Comparison of ENCODE assay signal across 8 cellular contexts in genomic region chr22:29030016-29030617, GRCh38. TPM values are rescaled to one million over a fixed set of nuclear protein-coding genes. Genes with fewer than 3 reads are reported as not detected.
DNase-seq lines count a peak whose midpoint lies in the region; ATAC-seq, FAIRE-seq and TF ChIP-seq lines count a peak whose summit lies in the region.

No MANE protein-coding gene starts in this region.

- H3K4me3 ChIP-seq in AG04449 (ENCODE audit: low read depth, low read length) (peak overlapping the region; percentile 48), dorsolateral prefrontal cortex (peak overlapping the region in 57 of 59 donors; percentile 18 to 64 (median 46))
- no peak overlapping the region for H3K4me3 ChIP-seq in naive thymus-derived CD4-positive, alpha-beta T cell (ENCODE audit: low read length)

- H3K4me3 Mint-ChIP-seq in naive thymus-derived CD4-positive, alpha-beta T cell: peak overlapping the region; percentile 48 to 80 (median 62)

- H3K27me3 Mint-ChIP-seq in naive thymus-derived CD4-positive, alpha-beta T cell: peaks cover 35 to 74% (median 51%) of the 10 kb centered on the region in 5 donors

- POLR2A ChIA-PET in AG04449 (lab: Yijun Ruan, JAX): no interaction called here
- POLR2A ChIA-PET in naive thymus-derived CD4-positive, alpha-beta T cell (lab: Charles Lee): no interaction called here

- H3K36me3 ChIP-seq in naive thymus-derived CD4-positive, alpha-beta T cell (ENCODE audit: control insufficient read depth in 2 of 3, insufficient read depth in 3 of 3, low read length in 3 of 3): no peaks in the 10 kb centered on the region

- no peak for FAIRE-seq in GM12891 (lab: Jason Lieb, UNC)

- no peak overlapping the region for H3K27ac Mint-ChIP-seq in naive thymus-derived CD4-positive, alpha-beta T cell

- H3K9me3 ChIP-seq in naive thymus-derived CD4-positive, alpha-beta T cell (ENCODE audit: control insufficient read depth in 2 of 3, low read length in 3 of 3): no peaks in the 10 kb centered on the region

- H3K4me1 Mint-ChIP-seq in naive thymus-derived CD4-positive, alpha-beta T cell: peaks cover 11 to 23% (median 16%) of the 10 kb centered on the region in 7 donors

- H3K9me3 Mint-ChIP-seq in naive thymus-derived CD4-positive, alpha-beta T cell: peaks cover 0 to 1% (median 0%) of the 10 kb centered on the region in 11 donors

- intact Hi-C loops in dorsolateral prefrontal cortex (cut with DNase I): no loop called here
- intact Hi-C loops in naive thymus-derived CD4-positive, alpha-beta T cell (cut with micrococcal nuclease): loop anchor here in 1 of 2 donors (10.0 kb wide), 1 partner anchor 75 kb away; no protein-coding TSS in a partner anchor

- TF ChIP-seq CTCF in AG04449 (IDR thresholded peaks at IDR 0.05; ENCODE audit: insufficient read depth, low read length, missing control alignments): no peak
- peak in 1 of 56 donors; percentile 11 for TF ChIP-seq CTCF in dorsolateral prefrontal cortex (IDR thresholded peaks at IDR 0.05 in 54 of 56, conservative IDR thresholded peaks at IDR 0.05 in 2 of 56; ENCODE audit: low read depth in 1 of 56, partially characterized antibody in 56 of 56)

- CTCF ChIA-PET in AG04449 (lab: Yijun Ruan, JAX): interaction anchor here (1.1 to 4.0 kb wide), 6 partner anchors 10 to 176 kb away, joined by 3 to 29 read pairs (median 4); no protein-coding TSS in a partner anchor
- CTCF ChIA-PET in naive thymus-derived CD4-positive, alpha-beta T cell (lab: Charles Lee): no interaction called here

- peak overlapping the region in 52 of 59 donors; percentile 7 to 97 (median 85) for H3K27ac ChIP-seq in dorsolateral prefrontal cortex
- no peak overlapping the region for H3K27ac ChIP-seq in naive thymus-derived CD4-positive, alpha-beta T cell (ENCODE audit: low read depth, low read length)

- TF ChIP-seq POLR2A in GM12891 (IDR thresholded peaks at IDR 0.05; ENCODE audit: low read depth, low read length): no peak

- no peaks in the 10 kb centered on the region for H3K27me3 ChIP-seq in dorsolateral prefrontal cortex
- H3K27me3 ChIP-seq in naive thymus-derived CD4-positive, alpha-beta T cell (ENCODE audit: control insufficient read depth in 2 of 2, insufficient read depth in 2 of 2, low read length in 2 of 2): peaks cover 0 to 13% of the 10 kb centered on the region in 2 donors

- no peak for ATAC-seq in naive thymus-derived CD4-positive, alpha-beta T cell
- ATAC-seq in HG02981 (IDR thresholded peaks at IDR 0.05; ENCODE audit: unreplicated experiment): no peak

- DNase-seq in AG04449 (ENCODE audit: low read depth, low spot score) (no peak), LoVo (ENCODE audit: low spot score) (peak; percentile 52), dorsolateral prefrontal cortex (no peak), GM12891 (ENCODE audit: insufficient read length, low spot score) (no peak), globus pallidus (ENCODE audit: low spot score) (no peak), medulla oblongata (ENCODE audit: extremely low spot score) (no peak)
- DNase-seq in naive thymus-derived CD4-positive, alpha-beta T cell: peak in 1 of 9 donors; percentile 2

- H3K36me3 Mint-ChIP-seq in naive thymus-derived CD4-positive, alpha-beta T cell: peaks cover 0 to 6% (median 0%) of the 10 kb centered on the region in 5 donors

- no peaks in the 10 kb centered on the region for H3K4me1 ChIP-seq in naive thymus-derived CD4-positive, alpha-beta T cell (ENCODE audit: control insufficient read depth in 2 of 2, insufficient read depth in 2 of 2, low read length in 2 of 2)

TF ChIP-seq in GM12891, 5 proteins besides CTCF, POLR2A, EP300 and RAD21:
- no peak for TF ChIP-seq TAF1 (IDR thresholded peaks at IDR 0.05; ENCODE audit: low read depth, low read length)
- no peak for TF ChIP-seq POU2F2 (IDR thresholded peaks at IDR 0.05; ENCODE audit: low read depth, low read length)
- TF ChIP-seq POLR2AphosphoS5 (IDR thresholded peaks at IDR 0.05; ENCODE audit: low read depth, low read length): no peak
- TF ChIP-seq SPI1 (IDR thresholded peaks at IDR 0.05; ENCODE audit: low read depth, low read length): no peak
- no peak for TF ChIP-seq PAX5 (IDR thresholded peaks at IDR 0.05; ENCODE audit: insufficient read depth, low read length, severe bottlenecking)

RNA-seq across cellular contexts. Expression of gene C22orf31, which starts 31.5 kb away (rescaled TPM):
- total RNA-seq in dorsolateral prefrontal cortex: 1 to 10 TPM in 11 of 120 experiments, under 1 TPM in 38, not detected in 71; 0.32 to 2.0 (median 0.72) TPM
- not detected for total RNA-seq in naive thymus-derived CD4-positive, alpha-beta T cell
- not detected for polyA plus RNA-seq in naive thymus-derived CD4-positive, alpha-beta T cell
- not detected for polyA plus RNA-seq in GM12891 (2012; ENCODE audit: low read depth, missing spikeins)

RNA-seq across cellular contexts. Expression of gene KREMEN1, which starts 42.7 kb away (rescaled TPM):
- 10 to 100 TPM; 11.4 to 40.0 (median 19.2) TPM for total RNA-seq in dorsolateral prefrontal cortex
- 1 to 10 TPM in 1 of 5 experiments, not detected in 4; 1.1 TPM for total RNA-seq in naive thymus-derived CD4-positive, alpha-beta T cell
- polyA plus RNA-seq in naive thymus-derived CD4-positive, alpha-beta T cell: not detected
- polyA plus RNA-seq in GM12891 (2012; ENCODE audit: low read depth, missing spikeins): 0.26 TPM

Comparison
In these comparisons a context has a peak if more than half of its experiments do, and no peak if none do; other contexts are left out.
1. RNA of gene KREMEN1, which starts 42.7 kb away (total RNA-seq): 11.4 to 40.0 TPM in dorsolateral prefrontal cortex; 1.1 TPM in naive thymus-derived CD4-positive, alpha-beta T cell; every median in the first group is over 4 times any median in the second.